Comparison of ENCODE assay signal across 10 cellular contexts in genomic region chr10:114499120-114499519, GRCh38.
DNase-seq lines count a peak whose midpoint lies in the region; ATAC-seq and TF ChIP-seq lines count a peak whose summit lies in the region.
"Had no signal": no experiment of that assay in that cellular context is flagged by ENCODE, and none has a peak within 500 bp of the region (broad histone marks: within the 10 kb centered on the region; RNA-seq: fewer than 3 reads in every experiment).

No MANE protein-coding gene starts in this region.

- intact Hi-C loops in thyroid gland (cut with DNase I), result no loop called here

- H3K4me1 Mint-ChIP-seq in activated T-cell treated with anti-CD3 and anti-CD28 coated beads, Interleukin-2, amount 50 U/mL, for 4 hours (ENCODE audit: low read depth), result peaks cover 86% of the 10 kb centered on the region
- peaks cover 67% of the 10 kb centered on the region for H3K4me1 Mint-ChIP-seq in T-helper 2 cell treated with Interferon-gamma antibody and Interleukin-4, amounts not matched to agents 5 μg/mL and 100 μg/mL, for 36 hours (ENCODE audit: low read depth)
- peaks cover 80% of the 10 kb centered on the region for H3K4me1 Mint-ChIP-seq in stimulated activated memory B cell treated with anti-CD40 and anti-IgM and Interleukin-4, amounts not matched to agents 10 μg/mL and 1 μg/mL and 100 μg/mL, for 72 hours

- no peaks in the 10 kb centered on the region for H3K9me3 ChIP-seq in thyroid gland
- H3K9me3 ChIP-seq: SK-N-SH had no signal

- no peaks in the 10 kb centered on the region for H3K9me3 Mint-ChIP-seq in activated T-cell treated with anti-CD3 and anti-CD28 coated beads, Interleukin-2, amount 50 U/mL, for 4 hours
- H3K9me3 Mint-ChIP-seq in T-helper 2 cell treated with Interferon-gamma antibody and Interleukin-4, amounts not matched to agents 5 μg/mL and 100 μg/mL, for 36 hours, result peaks cover 4% of the 10 kb centered on the region
- H3K9me3 Mint-ChIP-seq in stimulated activated memory B cell treated with anti-CD40 and anti-IgM and Interleukin-4, amounts not matched to agents 10 μg/mL and 1 μg/mL and 100 μg/mL, for 72 hours, result peaks cover 4% of the 10 kb centered on the region

- peaks cover 19 to 42% of the 10 kb centered on the region in 2 donors for H3K4me1 ChIP-seq in thyroid gland

- ATAC-seq in activated T-cell treated with anti-CD3 and anti-CD28 coated beads, Interleukin-2, amount 50 U/mL, for 4 hours, result peak; percentile 5 to 9
- ATAC-seq in HG02798 (IDR thresholded peaks at IDR 0.05; ENCODE audit: poor library complexity, unreplicated experiment), result peak; percentile 11
- peak; percentile 60 for ATAC-seq in stimulated activated memory B cell treated with anti-CD40 and anti-IgM and Interleukin-4, amounts not matched to agents 10 μg/mL and 1 μg/mL and 100 μg/mL, for 72 hours

- H3K4me3 ChIP-seq in thyroid gland (replicated peaks in 1 of 3), result no peak overlapping the region

- no peak for TF ChIP-seq POLR2A in thyroid gland (IDR thresholded peaks at IDR 0.05)

- DNase-seq in activated T-cell treated with anti-CD3 and anti-CD28 coated beads, Interleukin-2, amount 50 U/mL, for 4 hours, result no peak
- DNase-seq in activated T-cell treated with anti-CD3 and anti-CD28 coated beads for 4 hours (no peak), C1 segment of cervical spinal cord (lab: John Stamatoyannopoulos, UW) (no peak), thyroid gland (no peak), AG08396 (ENCODE audit: low spot score) (no peak)
- no peak for DNase-seq in T-helper 2 cell treated with Interferon-gamma antibody and Interleukin-4, amounts not matched to agents 5 μg/mL and 100 μg/mL, for 36 hours (ENCODE audit: low spot score)
- DNase-seq: MV-4-11, SK-N-SH had no signal

- peak overlapping the region; percentile 95 for H3K27ac Mint-ChIP-seq in T-helper 2 cell treated with Interferon-gamma antibody and Interleukin-4, amounts not matched to agents 5 μg/mL and 100 μg/mL, for 36 hours
- H3K27ac Mint-ChIP-seq in stimulated activated memory B cell treated with anti-CD40 and anti-IgM and Interleukin-4, amounts not matched to agents 10 μg/mL and 1 μg/mL and 100 μg/mL, for 72 hours, result peak overlapping the region; percentile 98

- H3K27me3 Mint-ChIP-seq in activated T-cell treated with anti-CD3 and anti-CD28 coated beads, Interleukin-2, amount 50 U/mL, for 4 hours (ENCODE audit: low read depth), result no peaks in the 10 kb centered on the region
- H3K27me3 Mint-ChIP-seq in T-helper 2 cell treated with Interferon-gamma antibody and Interleukin-4, amounts not matched to agents 5 μg/mL and 100 μg/mL, for 36 hours (ENCODE audit: low read depth), result no peaks in the 10 kb centered on the region
- H3K27me3 Mint-ChIP-seq in stimulated activated memory B cell treated with anti-CD40 and anti-IgM and Interleukin-4, amounts not matched to agents 10 μg/mL and 1 μg/mL and 100 μg/mL, for 72 hours, result no peaks in the 10 kb centered on the region

- WGBS in thyroid gland, 2 donors, result 67 to 78% methylated on average over 2 of the region's 2 CpGs

- peaks cover 27% of the 10 kb centered on the region for H3K36me3 Mint-ChIP-seq in activated T-cell treated with anti-CD3 and anti-CD28 coated beads, Interleukin-2, amount 50 U/mL, for 4 hours (ENCODE audit: insufficient read depth)
- peaks cover 41% of the 10 kb centered on the region for H3K36me3 Mint-ChIP-seq in T-helper 2 cell treated with Interferon-gamma antibody and Interleukin-4, amounts not matched to agents 5 μg/mL and 100 μg/mL, for 36 hours (ENCODE audit: low read depth)
- peaks cover 23% of the 10 kb centered on the region for H3K36me3 Mint-ChIP-seq in stimulated activated memory B cell treated with anti-CD40 and anti-IgM and Interleukin-4, amounts not matched to agents 10 μg/mL and 1 μg/mL and 100 μg/mL, for 72 hours

- H3K36me3 ChIP-seq in thyroid gland, result no peaks in the 10 kb centered on the region

- H3K27ac ChIP-seq in thyroid gland, result peak overlapping the region in 1 of 3 donors; percentile 51

- H3K27me3 ChIP-seq in thyroid gland, result no peaks in the 10 kb centered on the region

- no peak for TF ChIP-seq CTCF in thyroid gland (IDR thresholded peaks at IDR 0.05)

- H3K4me3 Mint-ChIP-seq in activated T-cell treated with anti-CD3 and anti-CD28 coated beads, Interleukin-2, amount 50 U/mL, for 4 hours, result peak overlapping the region; percentile 43
- H3K4me3 Mint-ChIP-seq in T-helper 2 cell treated with Interferon-gamma antibody and Interleukin-4, amounts not matched to agents 5 μg/mL and 100 μg/mL, for 36 hours, result peak overlapping the region; percentile 64
- H3K4me3 Mint-ChIP-seq in stimulated activated memory B cell treated with anti-CD40 and anti-IgM and Interleukin-4, amounts not matched to agents 10 μg/mL and 1 μg/mL and 100 μg/mL, for 72 hours, result peak overlapping the region; percentile 59

Comparison
In these comparisons a context has a peak if more than half of its experiments do, and no peak if none do; other contexts are left out.
1. ATAC-seq: peak in every context shown above with its lines; median percentile 60 in stimulated activated memory B cell treated with anti-CD40 and anti-IgM and Interleukin-4, amounts not matched to agents 10 μg/mL and 1 μg/mL and 100 μg/mL, for 72 hours; 11 in HG02798; 7 in activated T-cell treated with anti-CD3 and anti-CD28 coated beads, Interleukin-2, amount 50 U/mL, for 4 hours.